1 cellular context compared by ENCODE assay signal in the genomic region with DNA sequence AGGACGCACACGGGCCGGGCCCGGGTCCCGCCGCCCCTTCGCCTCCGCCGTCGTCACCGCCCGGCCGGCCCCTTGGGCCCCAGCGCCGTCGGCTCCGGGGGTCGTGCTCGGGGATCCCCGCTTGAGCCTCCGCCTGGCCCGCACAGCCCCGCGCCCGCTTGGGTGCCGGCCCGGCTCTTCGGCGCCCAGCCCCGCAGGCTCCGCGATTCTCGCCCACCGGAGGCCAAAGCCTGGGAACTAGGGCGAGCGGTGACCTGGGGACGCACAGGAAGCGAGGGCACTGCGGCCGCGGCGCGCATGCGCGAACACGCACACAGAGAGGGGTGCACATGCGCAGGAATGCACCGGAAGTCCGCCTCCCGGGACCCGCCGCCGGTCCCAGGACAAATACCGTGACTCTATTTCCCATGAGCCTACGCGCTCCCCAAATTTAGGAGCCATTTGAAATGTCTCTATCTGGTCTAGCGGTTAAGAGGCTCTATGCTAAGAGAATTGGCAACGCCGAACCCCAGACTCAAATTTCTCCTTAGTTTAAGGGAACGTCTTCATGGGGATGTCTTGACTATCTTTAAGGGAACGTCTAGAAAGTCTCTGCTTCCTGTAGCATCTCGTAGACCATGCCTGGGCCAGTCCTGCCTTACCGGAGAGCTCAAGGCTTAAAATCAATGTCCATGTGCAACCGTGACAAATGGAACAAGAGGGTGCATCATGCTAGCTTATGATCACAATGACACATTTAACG.
TF ChIP-seq lines count a peak whose summit lies in the region.

Gene ZNF12, minus strand, starts transcription at position 282 of the 742 bp plus-strand sequence. CDS start 1,774 bp downstream, outside the sequence.

TF ChIP-seq in HepG2, 621 proteins besides CTCF, POLR2A, EP300 and RAD21 (continued from another document and continues in another):
- peak; percentile 76; the same call in 1 of the 2 replicates for TF ChIP-seq ZBTB2 (CRISPR knock-in tag; IDR thresholded peaks at IDR 0.05; ENCODE audit: low read depth)
- no peak for TF ChIP-seq ZNF512 (CRISPR knock-in tag; IDR thresholded peaks at IDR 0.05)
- peak; percentile 84 for TF ChIP-seq GABPA (IDR thresholded peaks at IDR 0.05; ENCODE audit: low read depth, low read length)
- peak; percentile 94 for TF ChIP-seq GABPA (CRISPR knock-in tag; IDR thresholded peaks at IDR 0.05; ENCODE audit: low read depth)
- TF ChIP-seq ZNF607 (CRISPR knock-in tag; IDR thresholded peaks at IDR 0.05; ENCODE audit: borderline replicate concordance), result peak; percentile 73
- peak; percentile 78; the same call in 1 of the 2 replicates for TF ChIP-seq THRA (CRISPR knock-in tag; IDR thresholded peaks at IDR 0.05; ENCODE audit: borderline replicate concordance)
- 0 out of 2 replicates have a peak, but pooled peaks have one; percentile 49 for TF ChIP-seq SNAPC4 (CRISPR knock-in tag; IDR thresholded peaks at IDR 0.05)
- TF ChIP-seq TBP (CRISPR knock-in tag; IDR thresholded peaks at IDR 0.05), result no peak
- peak; percentile 33; the same call in 1 of the 2 replicates for TF ChIP-seq FOXA3 (CRISPR knock-in tag; IDR thresholded peaks at IDR 0.05)
- peak; percentile 72; the same call in 1 of the 2 replicates for TF ChIP-seq CCDC6 (CRISPR knock-in tag; IDR thresholded peaks at IDR 0.05)
- peak; percentile 52; the same call in 1 of the 2 replicates for TF ChIP-seq FOXK1 (CRISPR knock-in tag; IDR thresholded peaks at IDR 0.05; ENCODE audit: borderline replicate concordance, low read depth)
- peak; percentile 29 for TF ChIP-seq MED8 (CRISPR knock-in tag; IDR thresholded peaks at IDR 0.05; ENCODE audit: insufficient replicate concordance)
- peak; percentile 58 for TF ChIP-seq HNF1B (CRISPR knock-in tag; IDR thresholded peaks at IDR 0.05)
- peak; percentile 46; the same call in 1 of the 2 replicates for TF ChIP-seq ZSCAN25 (CRISPR knock-in tag; IDR thresholded peaks at IDR 0.05)
- TF ChIP-seq AHR (CRISPR knock-in tag; IDR thresholded peaks at IDR 0.05), result peak; percentile 58; the same call in 1 of the 2 replicates
- peak; percentile 59 for TF ChIP-seq HDAC1 (CRISPR knock-in tag; IDR thresholded peaks at IDR 0.05)
- TF ChIP-seq MYC (CRISPR knock-in tag; IDR thresholded peaks at IDR 0.05; ENCODE audit: borderline replicate concordance), result peak; percentile 69
- TF ChIP-seq MAZ (IDR thresholded peaks at IDR 0.05; ENCODE audit: borderline replicate concordance, low read depth, low read length), result no peak
- peak; percentile 26; the same call in 1 of the 2 replicates for TF ChIP-seq MAZ (CRISPR knock-in tag; IDR thresholded peaks at IDR 0.05; ENCODE audit: low read depth)
- no peak for TF ChIP-seq MTA3 (CRISPR knock-in tag; IDR thresholded peaks at IDR 0.05)
- no peak for TF ChIP-seq ZNF225 (CRISPR knock-in tag; IDR thresholded peaks at IDR 0.05)
- TF ChIP-seq ZNF766 (CRISPR knock-in tag; IDR thresholded peaks at IDR 0.05; ENCODE audit: borderline replicate concordance), result 0 out of 2 replicates have a peak, but pooled peaks have one; percentile 23
- TF ChIP-seq HOXA5 (CRISPR knock-in tag; IDR thresholded peaks at IDR 0.05), result 0 out of 2 replicates have a peak, but pooled peaks have one; percentile 51
- TF ChIP-seq SRY (CRISPR knock-in tag; IDR thresholded peaks at IDR 0.05), result peak; percentile 63; the same call in 1 of the 2 replicates
- no peak for TF ChIP-seq GLI4 (CRISPR knock-in tag; IDR thresholded peaks at IDR 0.05; ENCODE audit: borderline replicate concordance)
- no peak for TF ChIP-seq ZHX2 (IDR thresholded peaks at IDR 0.05; ENCODE audit: low read depth)
- 0 out of 2 replicates have a peak, but pooled peaks have one; percentile 33 for TF ChIP-seq ZHX2 (CRISPR knock-in tag; IDR thresholded peaks at IDR 0.05; ENCODE audit: borderline replicate concordance)
- TF ChIP-seq ZNF121 (CRISPR knock-in tag; IDR thresholded peaks at IDR 0.05), result no peak
- no peak for TF ChIP-seq ADNP (CRISPR knock-in tag; IDR thresholded peaks at IDR 0.05)
- peak; percentile 34; the same call in 1 of the 2 replicates for TF ChIP-seq ZNF709 (CRISPR knock-in tag; IDR thresholded peaks at IDR 0.05)
- TF ChIP-seq MYNN (CRISPR knock-in tag; IDR thresholded peaks at IDR 0.05; ENCODE audit: low read depth), result 0 out of 2 replicates have a peak, but pooled peaks have one; percentile 75
- TF ChIP-seq MYPOP (CRISPR knock-in tag; IDR thresholded peaks at IDR 0.05), result 0 out of 2 replicates have a peak, but pooled peaks have one; percentile 14
- 0 out of 2 replicates have a peak, but pooled peaks have one; percentile 41 for TF ChIP-seq CBFB (CRISPR knock-in tag; IDR thresholded peaks at IDR 0.05)
